ENCODE assay signal across 8 cellular contexts in the genomic region with DNA sequence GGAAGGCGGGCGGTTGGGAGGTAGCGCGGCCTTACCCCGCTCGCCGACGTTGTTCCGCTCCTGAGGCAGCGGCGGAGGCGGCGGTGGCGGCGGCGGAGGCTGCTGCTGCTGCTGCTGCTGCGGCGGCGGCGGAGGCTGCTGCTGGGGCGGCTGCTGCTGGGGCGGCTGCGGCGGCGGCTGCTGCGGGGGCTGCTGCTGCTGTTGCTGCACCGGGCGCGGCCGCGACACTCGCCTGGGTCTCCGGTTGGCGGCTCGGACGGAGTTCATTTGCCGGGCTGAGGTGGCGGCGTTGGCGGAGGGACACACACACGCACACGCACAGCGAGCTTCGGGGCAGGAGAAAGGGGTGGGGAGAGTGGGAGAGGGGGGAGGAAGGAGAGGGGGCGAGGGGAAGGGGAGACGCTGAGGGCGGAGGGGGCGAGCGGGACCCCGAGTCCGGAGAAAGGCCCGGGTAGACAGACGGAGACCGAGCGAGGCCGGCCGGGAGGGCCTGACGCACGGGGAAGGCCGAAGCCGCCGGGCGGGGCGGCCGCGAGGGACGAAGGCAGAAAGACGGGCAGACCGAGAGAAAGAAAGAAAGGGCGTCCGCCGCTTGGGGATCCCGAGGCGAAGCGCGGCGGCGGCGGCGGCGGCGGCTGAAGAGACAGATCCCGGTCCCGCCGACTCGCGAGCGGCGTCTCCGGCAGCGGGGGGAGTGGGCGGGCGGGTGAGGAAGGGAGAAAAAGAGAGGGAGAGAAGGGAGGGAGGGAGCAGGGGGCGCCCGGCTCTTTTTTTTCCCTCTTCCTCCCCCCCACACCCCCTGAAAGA. TPM values are rescaled to one million over a fixed set of nuclear protein-coding genes. Genes with fewer than 3 reads are reported as not detected.
DNase-seq lines count a peak whose midpoint lies in the region; ATAC-seq and TF ChIP-seq lines count a peak whose summit lies in the region.

No MANE protein-coding gene starts in this region.

- H3K9me3 ChIP-seq in subcutaneous abdominal adipose tissue (ENCODE audit: control insufficient read depth in 5 of 5, low read length in 5 of 5): no peaks in the 10 kb centered on the region

- H3K9ac ChIP-seq in subcutaneous abdominal adipose tissue (ENCODE audit: low read length in 5 of 5): peak overlapping the region in 4 of 5 donors; percentile 79 to 93 (median 88)

- H3K4me3 ChIP-seq in subcutaneous abdominal adipose tissue (ENCODE audit: low read depth in 1 of 5, low read length in 5 of 5): peak overlapping the region; percentile 75 to 93 (median 91)

- TF ChIP-seq CTCF in nephron (IDR thresholded peaks at IDR 0.05; ENCODE audit: unreplicated experiment in 3 of 3): no peak

- peak; percentile 55 for DNase-seq in NK-92 treated with Interleukin-12 subunit alpha and Interleukin-12 subunit beta, amount 100 ng/mL, for 24 hours (lab: John Stamatoyannopoulos, UW)
- DNase-seq in NK-92 (lab: John Stamatoyannopoulos, UW; ENCODE audit: unreplicated experiment): no peak
- DNase-seq in activated T-helper 2 cell treated with anti-CD3 and anti-CD28 coated beads, Interferon-gamma antibody, Interleukin-2, Interleukin-4, amounts not matched to agents 10 μg/mL and 5 μg/mL and 100 μg/mL, durations not matched to agents 14 hours and 24 hours and 36 hours (ENCODE audit: low spot score): peak; percentile 61
- DNase-seq in fibroblast of peridontal ligament (ENCODE audit: extremely low read depth): peak; percentile 31

- H3K27me3 ChIP-seq in subcutaneous abdominal adipose tissue (ENCODE audit: control insufficient read depth in 5 of 5, insufficient read depth in 4 of 5, low read length in 5 of 5): no peaks in the 10 kb centered on the region

- H3K4me1 Mint-ChIP-seq in activated T-helper 2 cell treated with anti-CD3 and anti-CD28 coated beads, Interferon-gamma antibody, Interleukin-2, Interleukin-4, amounts not matched to agents 10 μg/mL and 5 μg/mL and 100 μg/mL, durations not matched to agents 14 hours and 24 hours and 36 hours (ENCODE audit: low read depth): peaks cover 44% of the 10 kb centered on the region
- H3K4me1 Mint-ChIP-seq in nephron: peaks cover 22% of the 10 kb centered on the region

- peaks cover 12% of the 10 kb centered on the region for H3K36me3 Mint-ChIP-seq in activated T-helper 2 cell treated with anti-CD3 and anti-CD28 coated beads, Interferon-gamma antibody, Interleukin-2, Interleukin-4, amounts not matched to agents 10 μg/mL and 5 μg/mL and 100 μg/mL, durations not matched to agents 14 hours and 24 hours and 36 hours (ENCODE audit: low read depth)
- no peaks in the 10 kb centered on the region for H3K36me3 Mint-ChIP-seq in nephron (ENCODE audit: low read depth)

- H3K27me3 Mint-ChIP-seq in activated T-helper 2 cell treated with anti-CD3 and anti-CD28 coated beads, Interferon-gamma antibody, Interleukin-2, Interleukin-4, amounts not matched to agents 10 μg/mL and 5 μg/mL and 100 μg/mL, durations not matched to agents 14 hours and 24 hours and 36 hours (ENCODE audit: low read depth): no peaks in the 10 kb centered on the region
- H3K27me3 Mint-ChIP-seq in nephron (ENCODE audit: low read depth): no peaks in the 10 kb centered on the region

- H3K9me3 Mint-ChIP-seq in activated T-helper 2 cell treated with anti-CD3 and anti-CD28 coated beads, Interferon-gamma antibody, Interleukin-2, Interleukin-4, amounts not matched to agents 10 μg/mL and 5 μg/mL and 100 μg/mL, durations not matched to agents 14 hours and 24 hours and 36 hours: no peaks in the 10 kb centered on the region
- H3K9me3 Mint-ChIP-seq in nephron: no peaks in the 10 kb centered on the region

- no peaks in the 10 kb centered on the region for H3K36me3 ChIP-seq in subcutaneous abdominal adipose tissue (ENCODE audit: control insufficient read depth in 5 of 5, insufficient read depth in 5 of 5, low read length in 5 of 5)

- ATAC-seq in HG03139 (IDR thresholded peaks at IDR 0.05; ENCODE audit: unreplicated experiment): peak; percentile 1

- intact Hi-C loops in activated T-helper 2 cell treated with anti-CD3 and anti-CD28 coated beads, Interferon-gamma antibody, Interleukin-2, Interleukin-4, amounts not matched to agents 10 μg/mL and 5 μg/mL and 100 μg/mL, durations not matched to agents 14 hours and 24 hours and 36 hours (cut with micrococcal nuclease): loop anchor here (1.0 to 5.0 kb wide), 7 partner anchors 48 to 543 kb away; partner anchors contain the start of genes MSH2 and MSH6

- H3K4me3 Mint-ChIP-seq in activated T-helper 2 cell treated with anti-CD3 and anti-CD28 coated beads, Interferon-gamma antibody, Interleukin-2, Interleukin-4, amounts not matched to agents 10 μg/mL and 5 μg/mL and 100 μg/mL, durations not matched to agents 14 hours and 24 hours and 36 hours (ENCODE audit: low read depth): peak overlapping the region; percentile 80
- H3K4me3 Mint-ChIP-seq in nephron: peak overlapping the region; percentile 87 to 89 (median 89)

- peak overlapping the region; percentile 95 for H3K27ac ChIP-seq in subcutaneous abdominal adipose tissue (ENCODE audit: low read depth, low read length)

- H3K4me1 ChIP-seq in subcutaneous abdominal adipose tissue (ENCODE audit: control insufficient read depth in 5 of 5, insufficient read depth in 5 of 5, low read length in 5 of 5): peaks cover 0 to 31% (median 27%) of the 10 kb centered on the region in 5 donors

- peak overlapping the region; percentile 94 for H3K27ac Mint-ChIP-seq in activated T-helper 2 cell treated with anti-CD3 and anti-CD28 coated beads, Interferon-gamma antibody, Interleukin-2, Interleukin-4, amounts not matched to agents 10 μg/mL and 5 μg/mL and 100 μg/mL, durations not matched to agents 14 hours and 24 hours and 36 hours
- H3K27ac Mint-ChIP-seq in nephron: peak overlapping the region; percentile 94 to 98 (median 98)

TF ChIP-seq in PFSK-1, 5 proteins besides CTCF, POLR2A, EP300 and RAD21:
- TF ChIP-seq REST (IDR thresholded peaks at IDR 0.05; ENCODE audit: insufficient read depth in 1 of 2, low read depth in 2 of 2, low read length in 2 of 2) (no peak), SIN3A (IDR thresholded peaks at IDR 0.05; ENCODE audit: borderline replicate concordance, insufficient read depth, low read length) (no peak), POLR2AphosphoS5 (IDR thresholded peaks at IDR 0.05; ENCODE audit: low read depth, low read length) (no peak), TAF1 (IDR thresholded peaks at IDR 0.05; ENCODE audit: borderline replicate concordance, insufficient read depth, low read length) (no peak), FOXP2 (optimal IDR thresholded peaks at IDR 0.05; ENCODE audit: borderline replicate concordance, extremely low read depth, extremely low read length, insufficient read depth) (peak; percentile 27)
TF ChIP-seq in PFSK-1: peak in this region for 1.

RNA-seq across cellular contexts. Expression of gene FBXO11, which starts 0.6 kb away (rescaled TPM):
- polyA plus RNA-seq in PFSK-1 (2012; ENCODE audit: insufficient read length, low read depth): 18.3 TPM
- 57.9 and 58.6 TPM in 2 replicates for total RNA-seq in activated T-helper 2 cell treated with anti-CD3 and anti-CD28 coated beads, Interferon-gamma antibody, Interleukin-2, Interleukin-4, amounts not matched to agents 10 μg/mL and 5 μg/mL and 100 μg/mL, durations not matched to agents 14 hours and 24 hours and 36 hours
